In genomic region chr10:52939894-52940293, GRCh38 we compare ENCODE assay signal across 1 cellular context.
TF ChIP-seq lines count a peak whose summit lies in the region.

No MANE protein-coding gene starts in this region.

TF ChIP-seq in H1, 55 proteins besides CTCF, POLR2A, EP300 and RAD21 (continued from another document):
- TF ChIP-seq RBBP5 (IDR thresholded peaks at IDR 0.05; ENCODE audit: borderline replicate concordance, low read depth, low read length) (no peak), SIRT6 (IDR thresholded peaks at IDR 0.05; ENCODE audit: low read length) (no peak)
